8 cellular contexts compared by ENCODE assay signal in the genomic region with DNA sequence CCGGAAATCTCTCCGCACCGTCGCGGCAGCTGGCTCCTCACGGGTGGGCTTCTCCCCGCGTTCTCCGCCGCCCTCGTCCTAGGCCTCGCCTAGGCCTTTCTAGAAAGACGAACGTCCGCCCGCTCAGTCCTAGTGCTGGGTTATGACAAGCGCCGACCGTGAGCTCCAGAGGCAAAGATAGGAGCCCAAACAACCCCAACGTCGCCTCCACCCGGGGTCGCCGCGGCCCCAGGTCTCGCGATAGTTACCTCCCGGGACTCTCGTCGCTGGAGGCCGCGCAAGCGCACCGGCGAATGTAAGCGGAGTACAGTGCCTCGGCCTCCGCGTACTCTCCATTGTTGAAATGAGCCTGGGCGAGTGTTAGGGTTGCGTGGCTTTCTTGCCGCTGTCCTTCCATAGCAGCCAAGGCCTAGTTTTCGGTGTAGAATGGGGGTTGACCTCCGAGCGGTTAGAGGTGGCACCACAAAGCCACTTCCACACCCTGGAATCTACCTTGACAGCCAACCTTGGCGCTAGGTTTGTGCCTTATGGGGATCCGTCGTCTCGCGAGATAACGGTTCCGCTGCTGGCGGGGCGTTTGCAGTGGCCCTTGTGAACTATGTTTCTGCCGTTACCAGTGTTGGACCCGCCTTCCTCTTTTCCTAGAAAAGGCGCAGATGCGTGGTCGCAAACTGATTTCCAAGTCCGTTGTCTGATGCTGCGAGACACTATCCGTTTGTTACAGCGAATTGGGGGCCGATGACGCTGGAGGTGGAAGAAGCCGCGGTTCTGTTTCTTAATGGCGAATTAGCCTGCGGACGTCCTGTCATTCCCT. TPM values are rescaled to one million over a fixed set of nuclear protein-coding genes. Genes with fewer than 3 reads are reported as not detected.
DNase-seq lines count a peak whose midpoint lies in the region; ATAC-seq and TF ChIP-seq lines count a peak whose summit lies in the region.

A gene (minus strand): TSS at position 526 of the 814 bp plus-strand sequence. CDS start 129 bp downstream, at position 397.

- H3K27me3 ChIP-seq in fibroblast of lung (ENCODE audit: control insufficient read depth, insufficient read depth, low read length) = no peaks in the 10 kb centered on the region
- no peaks in the 10 kb centered on the region for H3K27me3 ChIP-seq in naive thymus-derived CD4-positive, alpha-beta T cell (ENCODE audit: control insufficient read depth in 2 of 2, insufficient read depth in 2 of 2, low read length in 2 of 2)

- H3K36me3 ChIP-seq in fibroblast of lung (ENCODE audit: control insufficient read depth, insufficient read depth, low read length) = no peaks in the 10 kb centered on the region
- H3K36me3 ChIP-seq in naive thymus-derived CD4-positive, alpha-beta T cell (ENCODE audit: control insufficient read depth in 2 of 3, insufficient read depth in 3 of 3, low read length in 3 of 3) = peaks cover 0 to 5% (median 0%) of the 10 kb centered on the region in 3 experiments

- H3K9me3 ChIP-seq in fibroblast of lung (ENCODE audit: control insufficient read depth, insufficient read depth, low read depth, low read length) = no peaks in the 10 kb centered on the region
- H3K9me3 ChIP-seq in naive thymus-derived CD4-positive, alpha-beta T cell (ENCODE audit: control insufficient read depth in 2 of 3, low read length in 3 of 3) = no peaks in the 10 kb centered on the region

- H3K4me2 ChIP-seq in fibroblast of lung (ENCODE audit: extremely low read depth, insufficient read depth, low read length) = peak within 1 kb of the TSS; percentile 97

- POLR2A ChIA-PET in naive thymus-derived CD4-positive, alpha-beta T cell (lab: Charles Lee) = interaction anchor here (0.7 to 1.3 kb wide), 11 partner anchors 22 to 1343 kb away, joined by 3 to 22 read pairs (median 4); a partner anchor contains a TSS

- H3K4me1 Mint-ChIP-seq in activated T-helper 1 cell treated with anti-CD3 and anti-CD28 coated beads, Interleukin-12 subunit alpha, Interleukin-12 subunit beta, Interleukin-2, Interleukin-4 antibody, amounts not matched to agents 30 ng/mL and 10 ng/mL and 1 ng/mL, durations not matched to agents 14 hours and 24 hours and 36 hours (ENCODE audit: low read depth) = peaks cover 48% of the 10 kb centered on the region
- H3K4me1 Mint-ChIP-seq in naive thymus-derived CD4-positive, alpha-beta T cell = peaks cover 24 to 35% (median 31%) of the 10 kb centered on the region in 7 donors
- H3K4me1 Mint-ChIP-seq in stimulated activated memory B cell treated with anti-CD40 and anti-IgM and Interleukin-4, amounts not matched to agents 10 μg/mL and 1 μg/mL and 100 μg/mL, for 72 hours = peaks cover 32% of the 10 kb centered on the region

- peak within 1 kb of the TSS; percentile 94 for H3K27ac Mint-ChIP-seq in activated T-helper 1 cell treated with anti-CD3 and anti-CD28 coated beads, Interleukin-12 subunit alpha, Interleukin-12 subunit beta, Interleukin-2, Interleukin-4 antibody, amounts not matched to agents 30 ng/mL and 10 ng/mL and 1 ng/mL, durations not matched to agents 14 hours and 24 hours and 36 hours
- H3K27ac Mint-ChIP-seq in naive thymus-derived CD4-positive, alpha-beta T cell = peak within 1 kb of the TSS; percentile 93 to 100 (median 99)
- H3K27ac Mint-ChIP-seq in stimulated activated memory B cell treated with anti-CD40 and anti-IgM and Interleukin-4, amounts not matched to agents 10 μg/mL and 1 μg/mL and 100 μg/mL, for 72 hours = peak within 1 kb of the TSS; percentile 98

- H4K20me1 ChIP-seq in fibroblast of lung (ENCODE audit: control insufficient read depth, extremely low read depth, insufficient read depth, low read length) = no peaks in the 10 kb centered on the region

- CTCF ChIA-PET in naive thymus-derived CD4-positive, alpha-beta T cell (lab: Charles Lee) = interaction anchor here (0.9 kb wide), 1 partner anchor 8 kb away, joined by 3 read pairs; no protein-coding TSS in a partner anchor

- H3K4me1 ChIP-seq in fibroblast of lung (ENCODE audit: control insufficient read depth, extremely low read depth, insufficient read depth, low read length) = peaks cover 7% of the 10 kb centered on the region
- H3K4me1 ChIP-seq in naive thymus-derived CD4-positive, alpha-beta T cell (ENCODE audit: control insufficient read depth in 2 of 2, insufficient read depth in 2 of 2, low read length in 2 of 2) = peaks cover 15 to 23% of the 10 kb centered on the region in 2 donors

- TF ChIP-seq CTCF in fibroblast of lung (conservative IDR thresholded peaks at IDR 0.05 in 1 of 2, IDR thresholded peaks at IDR 0.05 in 1 of 2; ENCODE audit: low read depth in 1 of 2, low read length in 2 of 2) = no peak

- H3K9me3 Mint-ChIP-seq in activated T-helper 1 cell treated with anti-CD3 and anti-CD28 coated beads, Interleukin-12 subunit alpha, Interleukin-12 subunit beta, Interleukin-2, Interleukin-4 antibody, amounts not matched to agents 30 ng/mL and 10 ng/mL and 1 ng/mL, durations not matched to agents 14 hours and 24 hours and 36 hours = peaks cover 5% of the 10 kb centered on the region
- H3K9me3 Mint-ChIP-seq in naive thymus-derived CD4-positive, alpha-beta T cell = peaks cover 0 to 3% (median 0%) of the 10 kb centered on the region in 11 donors
- H3K9me3 Mint-ChIP-seq in stimulated activated memory B cell treated with anti-CD40 and anti-IgM and Interleukin-4, amounts not matched to agents 10 μg/mL and 1 μg/mL and 100 μg/mL, for 72 hours = peaks cover 5% of the 10 kb centered on the region

- intact Hi-C loops in activated T-helper 1 cell treated with anti-CD3 and anti-CD28 coated beads, Interleukin-12 subunit alpha, Interleukin-12 subunit beta, Interleukin-2, Interleukin-4 antibody, amounts not matched to agents 30 ng/mL and 10 ng/mL and 1 ng/mL, durations not matched to agents 14 hours and 24 hours and 36 hours (cut with micrococcal nuclease) = loop anchor here (1.0 to 5.0 kb wide), 11 partner anchors 8 to 1341 kb away; a partner anchor contains a TSS
- intact Hi-C loops in naive thymus-derived CD4-positive, alpha-beta T cell (cut with micrococcal nuclease) = loop anchor here (1.0 to 5.0 kb wide), 15 partner anchors 33 to 1341 kb away; a partner anchor contains a TSS

- peaks cover 9% of the 10 kb centered on the region for H3K27me3 Mint-ChIP-seq in activated T-helper 1 cell treated with anti-CD3 and anti-CD28 coated beads, Interleukin-12 subunit alpha, Interleukin-12 subunit beta, Interleukin-2, Interleukin-4 antibody, amounts not matched to agents 30 ng/mL and 10 ng/mL and 1 ng/mL, durations not matched to agents 14 hours and 24 hours and 36 hours (ENCODE audit: insufficient read depth)
- peaks cover 8 to 19% (median 13%) of the 10 kb centered on the region in 5 donors for H3K27me3 Mint-ChIP-seq in naive thymus-derived CD4-positive, alpha-beta T cell
- peaks cover 15% of the 10 kb centered on the region for H3K27me3 Mint-ChIP-seq in stimulated activated memory B cell treated with anti-CD40 and anti-IgM and Interleukin-4, amounts not matched to agents 10 μg/mL and 1 μg/mL and 100 μg/mL, for 72 hours

- peak within 1 kb of the TSS; percentile 66 to 92 (median 74) for H3K4me3 ChIP-seq in fibroblast of lung (replicated peaks in 1 of 4; ENCODE audit: control extremely low read depth in 1 of 4, insufficient read depth in 1 of 4, low read depth in 3 of 4, low read length in 4 of 4)
- peak within 1 kb of the TSS; percentile 95 for H3K4me3 ChIP-seq in naive thymus-derived CD4-positive, alpha-beta T cell (ENCODE audit: low read length)

- peak; percentile 93 for DNase-seq in EH (ENCODE audit: low read depth)
- DNase-seq in GOT3 (lab: John Stamatoyannopoulos, UW) = peak; percentile 93
- peak; percentile 92 for DNase-seq in LHCN-M2 (ENCODE audit: low read depth)
- peak; percentile 94 for DNase-seq in RPMI7951 (ENCODE audit: low read depth)
- peak; percentile 89 for DNase-seq in activated T-helper 1 cell treated with anti-CD3 and anti-CD28 coated beads, Interleukin-12 subunit alpha, Interleukin-12 subunit beta, Interleukin-2, Interleukin-4 antibody, amounts not matched to agents 30 ng/mL and 10 ng/mL and 1 ng/mL, durations not matched to agents 14 hours and 24 hours and 36 hours (ENCODE audit: low spot score)
- peak; percentile 95 to 97 for DNase-seq in fibroblast of lung (ENCODE audit: low read depth in 2 of 2)
- peak; percentile 90 to 98 (median 96) for DNase-seq in naive thymus-derived CD4-positive, alpha-beta T cell

- H3K36me3 Mint-ChIP-seq in activated T-helper 1 cell treated with anti-CD3 and anti-CD28 coated beads, Interleukin-12 subunit alpha, Interleukin-12 subunit beta, Interleukin-2, Interleukin-4 antibody, amounts not matched to agents 30 ng/mL and 10 ng/mL and 1 ng/mL, durations not matched to agents 14 hours and 24 hours and 36 hours (ENCODE audit: low read depth) = peaks cover 9% of the 10 kb centered on the region
- peaks cover 0 to 9% (median 4%) of the 10 kb centered on the region in 5 donors for H3K36me3 Mint-ChIP-seq in naive thymus-derived CD4-positive, alpha-beta T cell
- H3K36me3 Mint-ChIP-seq in stimulated activated memory B cell treated with anti-CD40 and anti-IgM and Interleukin-4, amounts not matched to agents 10 μg/mL and 1 μg/mL and 100 μg/mL, for 72 hours = peaks cover 6% of the 10 kb centered on the region

- H3K4me3 Mint-ChIP-seq in activated T-helper 1 cell treated with anti-CD3 and anti-CD28 coated beads, Interleukin-12 subunit alpha, Interleukin-12 subunit beta, Interleukin-2, Interleukin-4 antibody, amounts not matched to agents 30 ng/mL and 10 ng/mL and 1 ng/mL, durations not matched to agents 14 hours and 24 hours and 36 hours = peak within 1 kb of the TSS; percentile 91
- H3K4me3 Mint-ChIP-seq in naive thymus-derived CD4-positive, alpha-beta T cell = peak within 1 kb of the TSS; percentile 84 to 99 (median 96)
- peak within 1 kb of the TSS; percentile 96 for H3K4me3 Mint-ChIP-seq in stimulated activated memory B cell treated with anti-CD40 and anti-IgM and Interleukin-4, amounts not matched to agents 10 μg/mL and 1 μg/mL and 100 μg/mL, for 72 hours

- peak within 1 kb of the TSS; percentile 58 for H2AFZ ChIP-seq in fibroblast of lung (ENCODE audit: low read length)

- peak within 1 kb of the TSS; percentile 92 for H3K9ac ChIP-seq in fibroblast of lung (ENCODE audit: insufficient read depth, low read length)

- peak; percentile 91 for ATAC-seq in naive thymus-derived CD4-positive, alpha-beta T cell
- ATAC-seq in stimulated activated memory B cell treated with anti-CD40 and anti-IgM and Interleukin-4, amounts not matched to agents 10 μg/mL and 1 μg/mL and 100 μg/mL, for 72 hours = peak; percentile 97

- peak within 1 kb of the TSS; percentile 83 for H3K27ac ChIP-seq in fibroblast of lung (ENCODE audit: insufficient read depth, low read length)
- peak within 1 kb of the TSS; percentile 83 for H3K27ac ChIP-seq in naive thymus-derived CD4-positive, alpha-beta T cell (ENCODE audit: low read depth, low read length)

- H3K79me2 ChIP-seq in fibroblast of lung (ENCODE audit: control insufficient read depth, insufficient read depth, low read length) = peaks cover 33% of the 10 kb centered on the region

RNA-seq across cellular contexts. Expression of the gene that starts here (rescaled TPM):
- total RNA-seq in LHCN-M2 (2014; rRNA removed) (5.7 and 14.8 TPM in 2 replicates), fibroblast of lung (5.6 and 5.8 TPM in 2 replicates)
- 2.6 TPM for polyA plus RNA-seq in LHCN-M2 (2012)
- total RNA-seq in RPMI7951 (2014; rRNA removed; shearing (Covaris generic)) = 13.0 and 18.0 TPM in 2 replicates
- 14.0 and 15.7 TPM in 2 replicates for total RNA-seq in activated T-helper 1 cell treated with anti-CD3 and anti-CD28 coated beads, Interleukin-12 subunit alpha, Interleukin-12 subunit beta, Interleukin-2, Interleukin-4 antibody, amounts not matched to agents 30 ng/mL and 10 ng/mL and 1 ng/mL, durations not matched to agents 14 hours and 24 hours and 36 hours
- polyA plus RNA-seq in fibroblast of lung = 4.7 and 6.0 TPM in 2 replicates
- 4.2 and 6.1 TPM in 2 replicates for polyA plus RNA-seq in fibroblast of lung (2012)
- polyA minus RNA-seq in fibroblast of lung (ENCODE audit: low replicate concordance) = not detected in 2 replicates
- total RNA-seq in naive thymus-derived CD4-positive, alpha-beta T cell = 10 to 100 TPM; 23.1 to 58.0 (median 44.9) TPM
- polyA plus RNA-seq in naive thymus-derived CD4-positive, alpha-beta T cell = 10 to 100 TPM; 25.9 to 41.5 TPM

Comparison
In these comparisons a context has a peak if more than half of its experiments do, and no peak if none do; other contexts are left out.
1. Peak in every context shown above with its lines: DNase-seq, ATAC-seq, H3K4me3 ChIP-seq and H3K27ac ChIP-seq.